In the genomic region with DNA sequence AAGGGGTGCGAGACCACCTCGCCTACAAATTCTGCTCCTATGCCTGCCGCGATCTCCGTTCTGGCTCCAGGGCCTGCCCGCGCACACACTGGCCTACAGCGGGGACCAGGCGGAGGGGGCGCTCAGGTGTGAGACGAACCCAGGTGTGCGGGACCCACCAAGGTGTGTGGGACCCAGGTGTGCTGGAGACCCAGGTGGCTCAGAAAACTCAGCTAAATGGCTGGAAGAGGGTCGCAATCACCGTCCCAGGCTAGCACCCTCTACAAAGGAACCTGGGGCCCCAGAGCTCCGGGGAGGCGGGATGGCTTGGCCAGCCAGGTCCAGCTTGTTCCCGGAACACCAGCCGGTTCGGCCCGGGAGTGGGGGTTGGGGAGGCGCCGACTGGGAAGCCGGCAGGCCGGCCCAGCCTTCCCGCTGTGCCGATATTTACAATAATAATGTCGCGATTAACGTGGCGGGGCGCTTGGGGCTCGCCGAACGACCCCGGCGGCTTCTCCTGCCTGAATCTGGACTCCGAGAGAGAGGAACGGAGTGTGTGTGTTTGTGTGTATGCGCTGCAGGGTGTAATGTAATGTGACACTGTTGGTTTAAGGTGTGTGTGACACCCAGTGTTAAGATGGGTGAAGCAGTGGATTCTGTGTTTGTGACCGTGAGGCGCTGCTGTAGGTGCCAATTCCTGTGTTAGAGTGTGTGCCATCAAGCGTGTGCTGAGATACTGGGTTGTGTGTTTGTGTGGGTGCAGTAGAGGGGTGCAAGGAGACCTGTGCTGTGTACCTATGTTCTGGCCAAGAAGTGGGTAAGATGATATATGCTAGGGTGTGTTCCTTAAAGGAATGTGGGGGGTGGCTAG, we compare ENCODE assay signal across 8 cellular contexts. TPM values are rescaled to one million over a fixed set of nuclear protein-coding genes. Genes with fewer than 3 reads are reported as not detected.
A peak's percentile ranks its signal among the peaks of the same experiment; 100 is the strongest.
DNase-seq lines count a peak whose midpoint lies in the region; ATAC-seq and TF ChIP-seq lines count a peak whose summit lies in the region.

No MANE protein-coding gene starts in this region.

- peaks cover 71% of the 10 kb centered on the region for H3K4me1 Mint-ChIP-seq in endothelial cell (ENCODE audit: unreplicated experiment)

- H3K36me3 ChIP-seq in neuron (ENCODE audit: insufficient read depth, low read length), result no peaks in the 10 kb centered on the region

- no peak for TF ChIP-seq CTCF in endothelial cell (IDR thresholded peaks at IDR 0.05; ENCODE audit: unreplicated experiment)

- ATAC-seq in HG03045 (IDR thresholded peaks at IDR 0.05; ENCODE audit: unreplicated experiment) (no peak), GM18498 (IDR thresholded peaks at IDR 0.05; ENCODE audit: unreplicated experiment) (no peak), GM21447 (IDR thresholded peaks at IDR 0.05; ENCODE audit: unreplicated experiment) (no peak)
- ATAC-seq in activated CD4-positive, CD25-positive, alpha-beta regulatory T cell treated with anti-CD3 and anti-CD28 coated beads, Interleukin-2, amount 50 U/mL, for 24 hours, result no peak

- H2AFZ ChIP-seq in neuron (ENCODE audit: low read depth, low read length), result peak overlapping the region; percentile 67

- peaks cover 24% of the 10 kb centered on the region for H3K27me3 Mint-ChIP-seq in endothelial cell (ENCODE audit: unreplicated experiment)

- H3K9me3 ChIP-seq in neuron (ENCODE audit: low read length), result no peaks in the 10 kb centered on the region

- peak overlapping the region; percentile 56 for H3K4me3 ChIP-seq in neuron (ENCODE audit: low read length)

- peaks cover 53% of the 10 kb centered on the region for H3K4me1 ChIP-seq in neuron (ENCODE audit: insufficient read depth, low read length)

- H3K9me3 Mint-ChIP-seq in endothelial cell (ENCODE audit: unreplicated experiment), result no peaks in the 10 kb centered on the region

- peak overlapping the region; percentile 74 for H3K27ac Mint-ChIP-seq in endothelial cell (ENCODE audit: unreplicated experiment)

- DNase-seq in COR-L47 (lab: John Stamatoyannopoulos, UW) (peak; percentile 29), NCI-H526 treated with DMSO at 0.1 percent for 48 hours (lab: John Stamatoyannopoulos, UW) (peak; percentile 56), endothelial cell (ENCODE audit: low spot score) (no peak)

- no peaks in the 10 kb centered on the region for H3K27me3 ChIP-seq in neuron (ENCODE audit: insufficient read depth, low read length)

- H3K4me3 Mint-ChIP-seq in endothelial cell (ENCODE audit: unreplicated experiment), result peak overlapping the region; percentile 100

- H3K36me3 Mint-ChIP-seq in endothelial cell (ENCODE audit: low read depth, unreplicated experiment), result peaks cover 16% of the 10 kb centered on the region

RNA-seq across cellular contexts. Expression of gene PCDH1, which starts 1.4 kb away (rescaled TPM):
- total RNA-seq in endothelial cell (ENCODE audit: unreplicated experiment), result 140 TPM

RNA-seq across cellular contexts. Expression of gene DELE1, which starts 46.8 kb away (rescaled TPM):
- 115 TPM for total RNA-seq in endothelial cell (ENCODE audit: unreplicated experiment)
